ENCODE assay signal across 9 cellular contexts in genomic region chr3:10259798-10260197, GRCh38. TPM values are rescaled to one million over a fixed set of nuclear protein-coding genes. Genes with fewer than 3 reads are reported as not detected.
"Had no signal": no experiment of that assay in that cellular context is flagged by ENCODE, and none has a peak within 500 bp of the region (broad histone marks: within the 10 kb centered on the region; RNA-seq: fewer than 3 reads in every experiment).

No MANE protein-coding gene starts in this region.

- DNase-seq: activated gamma-delta T cell treated with Interleukin-2 at 50 U/mL for 16 hours; dermis blood vessel endothelial cell; endodermal cell; stimulated activated CD4-positive, alpha-beta T cell treated with anti-CD3 and anti-CD28 coated beads, Interleukin-1b, Interleukin-23, amount 100 ng/mL, for 48 hours; stimulated activated naive CD4-positive, alpha-beta T cell treated with Interleukin-2 at 50 U/mL for 16 hours; SW 1271; upper lobe of left lung had no signal

- H3K4me3 Mint-ChIP-seq: endodermal cell had no signal

- H3K9me3 Mint-ChIP-seq: endodermal cell had no signal

- H3K27ac Mint-ChIP-seq: endodermal cell had no signal

RNA-seq across cellular contexts. Expression of gene GHRL, which starts 32.9 kb away (rescaled TPM):
- total RNA-seq: endodermal cell, kidney epithelial cell, right atrium auricular region had no signal
